8 cellular contexts compared by ENCODE assay signal in the genomic region with DNA sequence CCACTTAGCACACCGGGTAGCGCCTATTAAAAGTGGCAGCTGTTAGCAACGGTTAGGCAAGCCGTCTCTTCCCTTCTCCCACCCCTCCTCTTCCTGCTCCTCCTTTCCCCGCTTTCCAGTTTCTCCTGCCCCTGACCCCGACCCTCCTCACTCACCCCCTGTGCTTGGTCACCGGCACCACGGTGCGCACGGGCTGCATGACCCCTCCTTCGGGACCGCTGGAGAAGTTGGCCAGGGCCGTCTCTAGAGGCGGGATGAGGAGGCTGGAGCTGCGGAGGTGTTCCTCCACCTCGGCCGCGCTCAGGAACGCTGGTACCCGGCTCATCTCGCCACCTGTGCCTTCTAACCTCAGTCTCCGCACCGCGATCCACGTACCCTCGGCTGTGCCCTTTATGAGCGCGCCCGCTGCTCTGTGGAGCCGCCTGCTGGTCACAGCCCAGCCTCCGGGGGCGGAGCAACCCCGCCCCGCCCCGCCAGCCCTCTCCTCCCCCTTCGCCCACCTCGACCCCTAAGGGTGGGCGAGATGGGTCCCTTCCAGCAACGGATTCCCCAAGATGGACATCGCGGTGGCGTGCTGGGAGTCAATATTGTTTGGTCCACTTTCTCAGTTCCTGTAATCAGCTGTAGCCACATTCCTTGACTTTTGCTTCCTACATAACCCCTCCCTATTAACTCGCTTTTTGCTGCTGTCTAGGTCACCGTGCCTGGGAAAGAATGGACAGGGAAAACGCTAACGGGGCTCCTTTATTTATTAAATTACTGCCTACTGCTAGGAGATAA. TPM values are rescaled to one million over a fixed set of nuclear protein-coding genes. Genes with fewer than 3 reads are reported as not detected.
DNase-seq lines count a peak whose midpoint lies in the region; FAIRE-seq and TF ChIP-seq lines count a peak whose summit lies in the region.

A gene (minus strand): TSS at position 364 of the 780 bp plus-strand sequence. CDS start 39 bp downstream, at position 325.

- POLR2A ChIA-PET in SK-N-SH (lab: Yijun Ruan, JAX) (no interaction called here), MCF 10A (lab: Yijun Ruan, JAX) (interaction anchor here (0.6 to 1.2 kb wide), 4 partner anchors 22 to 465 kb away, joined by 3 to 5 read pairs (median 4); no protein-coding TSS in a partner anchor)

- no peaks in the 10 kb centered on the region for H3K9me3 Mint-ChIP-seq in MCF 10A (ENCODE audit: unreplicated experiment)

- H3K36me3 ChIP-seq in SK-N-SH (replicated peaks in 1 of 2; ENCODE audit: control insufficient read depth in 1 of 2, insufficient read depth in 2 of 2, low read length in 1 of 2) (no peaks in the 10 kb centered on the region), keratinocyte (ENCODE audit: control insufficient read depth in 2 of 2, extremely low read depth in 1 of 2, insufficient read depth in 2 of 2, low read length in 2 of 2) (no peaks in the 10 kb centered on the region), SJCRH30 (no peaks in the 10 kb centered on the region)

- H3K9me3 ChIP-seq in SK-N-SH (no peaks in the 10 kb centered on the region), keratinocyte (ENCODE audit: control insufficient read depth, low read depth, low read length) (no peaks in the 10 kb centered on the region), SJCRH30 (replicated peaks) (no peaks in the 10 kb centered on the region)

- H3K4me3 ChIP-seq in SK-N-SH (ENCODE audit: low read depth in 2 of 2, low read length in 1 of 2) (peak within 1 kb of the TSS; percentile 57 to 60), keratinocyte (ENCODE audit: control insufficient read depth in 2 of 3, extremely low read depth in 1 of 3, insufficient read depth in 2 of 3, low read depth in 1 of 3, low read length in 3 of 3) (peak within 1 kb of the TSS; percentile 6 to 62 (median 49)), SJCRH30 (no peak within 1 kb of the TSS)

- no peak within 1 kb of the TSS for H3K27ac Mint-ChIP-seq in MCF 10A (ENCODE audit: low read depth, unreplicated experiment)

- 5% methylated on average over 26 of the region's 46 CpGs for WGBS in SK-N-SH (ENCODE audit: low lambda C conversion rate)

- H3K36me3 Mint-ChIP-seq in MCF 10A (ENCODE audit: insufficient read depth, unreplicated experiment), result no peaks in the 10 kb centered on the region

- FAIRE-seq in HTR-8/SVneo (lab: Jason Lieb, UNC), result no peak
- no peak for FAIRE-seq in keratinocyte (lab: Jason Lieb, UNC)

- no peaks in the 10 kb centered on the region for H3K9me2 ChIP-seq in SK-N-SH

- H3F3A ChIP-seq in SK-N-SH (replicated peaks; ENCODE audit: insufficient read depth), result no peaks in the 10 kb centered on the region

- no peaks in the 10 kb centered on the region for H3K79me2 ChIP-seq in SK-N-SH (ENCODE audit: insufficient read depth)
- H3K79me2 ChIP-seq in keratinocyte (ENCODE audit: control insufficient read depth, insufficient read depth, low read length), result no peaks in the 10 kb centered on the region

- H3K4me1 ChIP-seq in SK-N-SH (ENCODE audit: control insufficient read depth in 1 of 2, insufficient read depth in 2 of 2, low read depth in 1 of 2, low read length in 1 of 2) (peaks cover 0 to 3% of the 10 kb centered on the region in 2 experiments; a peak in 1 of 4 replicates), keratinocyte (ENCODE audit: control insufficient read depth, extremely low read depth, insufficient read depth, low read length) (peaks cover 8% of the 10 kb centered on the region), SJCRH30 (no peaks in the 10 kb centered on the region)

- no peak for TF ChIP-seq EP300 in SK-N-SH (IDR thresholded peaks at IDR 0.05; ENCODE audit: borderline replicate concordance in 1 of 2, low read depth in 1 of 2, low read length in 1 of 2)

- H4K20me1 ChIP-seq in SK-N-SH (ENCODE audit: insufficient read depth) (no peaks in the 10 kb centered on the region), keratinocyte (ENCODE audit: control insufficient read depth, extremely low read depth, insufficient read depth, low read length) (no peaks in the 10 kb centered on the region)

- no TSS peak for BruUV-seq in MCF 10A (replicated peaks; lab: Mats Ljungman, UMichigan)

- peak within 1 kb of the TSS; percentile 89; the same call in 1 of the 2 replicates for H2AFZ ChIP-seq in SK-N-SH (ENCODE audit: low read depth)
- peak within 1 kb of the TSS; percentile 73 for H2AFZ ChIP-seq in keratinocyte (ENCODE audit: control insufficient read depth, low read length)

- no peaks in the 10 kb centered on the region for H3K4me1 Mint-ChIP-seq in MCF 10A (ENCODE audit: insufficient read depth, unreplicated experiment)

- peaks cover 63% of the 10 kb centered on the region for H3K27me3 Mint-ChIP-seq in MCF 10A (ENCODE audit: insufficient read depth, unreplicated experiment)

- TF ChIP-seq RAD21 in SK-N-SH (IDR thresholded peaks at IDR 0.05; ENCODE audit: low read length), result peak; percentile 56

- H3K4me3 Mint-ChIP-seq in MCF 10A (ENCODE audit: unreplicated experiment), result peak within 1 kb of the TSS; percentile 67

- intact Hi-C loops in MCF 10A (cut with micrococcal nuclease), result loop anchor here (1.0 kb wide), 2 partner anchors 90 to 122 kb away; no protein-coding TSS in a partner anchor

- H3K27ac ChIP-seq in SK-N-SH (ENCODE audit: low read depth in 2 of 2, low read length in 1 of 2) (no peak within 1 kb of the TSS), keratinocyte (ENCODE audit: control insufficient read depth, insufficient read depth, low read length) (no peak within 1 kb of the TSS), SJCRH30 (no peak within 1 kb of the TSS)

- H3K9me1 ChIP-seq in keratinocyte (ENCODE audit: control insufficient read depth, extremely low read depth, insufficient read depth, low read length), result no peaks in the 10 kb centered on the region

- CTCF ChIA-PET in SK-N-SH (lab: Yijun Ruan, JAX), result interaction anchor here (0.6 to 7.5 kb wide), 27 partner anchors 8 to 1755 kb away, joined by 3 to 71 read pairs (median 4); a partner anchor contains a TSS
- CTCF ChIA-PET in MCF 10A (lab: Yijun Ruan, JAX), result interaction anchor here (0.6 to 3.6 kb wide), 11 partner anchors 9 to 139 kb away, joined by 3 to 23 read pairs (median 4); no protein-coding TSS in a partner anchor

- H3K4me2 ChIP-seq in SK-N-SH, result peak within 1 kb of the TSS; percentile 85
- H3K4me2 ChIP-seq in keratinocyte (ENCODE audit: control insufficient read depth, extremely low read depth, insufficient read depth, low read depth, low read length), result peak within 1 kb of the TSS; percentile 77

- DNase-seq in NCI-H82 (lab: John Stamatoyannopoulos, UW), result peak; percentile 66
- DNase-seq in NCI-H82 treated with DMSO at 0.1 percent for 48 hours (lab: John Stamatoyannopoulos, UW; ENCODE audit: unreplicated experiment), result no peak
- peak; percentile 35 for DNase-seq in HTR-8/SVneo (ENCODE audit: insufficient read length, low spot score)
- DNase-seq in SK-N-SH, result peak; percentile 93
- DNase-seq in MCF 10A (ENCODE audit: unreplicated experiment), result no peak
- no peak for DNase-seq in keratinocyte (ENCODE audit: low read depth, low spot score)
- peak; percentile 68 for DNase-seq in stimulated activated CD4-positive, alpha-beta T cell treated with anti-CD3 and anti-CD28 coated beads, Interleukin-15, amount 100 ng/mL, for 24 hours
- DNase-seq in SJCRH30, result no peak

- H3K27me3 ChIP-seq in SK-N-SH (ENCODE audit: insufficient read depth), result peaks cover 20% of the 10 kb centered on the region; the same call in 1 of the 2 replicates
- H3K27me3 ChIP-seq in keratinocyte (ENCODE audit: control insufficient read depth, extremely low read depth, insufficient read depth, low read length), result peaks cover 35% of the 10 kb centered on the region
- no peaks in the 10 kb centered on the region for H3K27me3 ChIP-seq in SJCRH30

- no peak within 1 kb of the TSS for H3K9ac ChIP-seq in SK-N-SH
- no peak within 1 kb of the TSS for H3K9ac ChIP-seq in keratinocyte (ENCODE audit: control insufficient read depth, extremely low read depth, insufficient read depth, low read length)

- TF ChIP-seq CTCF in SK-N-SH (IDR thresholded peaks at IDR 0.05) (peak; percentile 78), MCF 10A (IDR thresholded peaks at IDR 0.05; ENCODE audit: unreplicated experiment) (peak; percentile 85), keratinocyte (optimal IDR thresholded peaks at IDR 0.05 in 1 of 3, IDR thresholded peaks at IDR 0.05 in 1 of 3, conservative IDR thresholded peaks at IDR 0.05 in 1 of 3; ENCODE audit: extremely low read depth in 1 of 3, insufficient read depth in 2 of 3, low read length in 3 of 3) (peak; percentile 58 to 96 (median 87))

- dilution Hi-C loops in keratinocyte (cut with MboI; ENCODE audit: extremely low pct_ligation_motif_present, low sequenced_read_pairs), result no loop called here

TF ChIP-seq in SK-N-SH, 30 proteins besides CTCF, POLR2A, EP300 and RAD21:
- TF ChIP-seq CHD2 (IDR thresholded peaks at IDR 0.05; ENCODE audit: low read length, partially characterized antibody) (no peak), SMC3 (IDR thresholded peaks at IDR 0.05; ENCODE audit: low read depth, low read length) (peak; percentile 69)

RNA-seq across cellular contexts. Expression of the gene that starts here (rescaled TPM):
- polyA plus RNA-seq in SK-N-SH (2012; rRNA removed), result 1.0 and 1.8 TPM in 2 replicates
- 0.98 and 1.7 TPM in 2 replicates for polyA plus RNA-seq in SK-N-SH (2012; cell fraction: cytosol; rRNA removed)
- 1.3 and 1.7 TPM in 2 replicates for polyA plus RNA-seq in SK-N-SH (2012; cell fraction: nucleus; rRNA removed)
- total RNA-seq in MCF 10A (2022), result 1.6 and 4.0 TPM in 2 replicates
- 0.10 to 0.18 TPM (median 0.17 TPM) in 3 replicates for polyA plus RNA-seq in keratinocyte
- 6.6 TPM for polyA plus RNA-seq in keratinocyte (2011; ENCODE audit: low read depth)
- polyA plus RNA-seq in keratinocyte (2011; cell fraction: cytosol; rRNA removed), result 0.10 and 0.19 TPM in 2 replicates
- 0.73 and 1.6 TPM in 2 replicates for polyA plus RNA-seq in keratinocyte (2011; cell fraction: nucleus; rRNA removed)
- polyA plus RNA-seq in keratinocyte (2012; ENCODE audit: low replicate concordance), result 0.16 and 2.9 TPM in 2 replicates
- polyA minus RNA-seq in keratinocyte, result 0.13 to 1.2 TPM in 2 of 3 replicates, not detected in the other
- polyA minus RNA-seq in keratinocyte (2011; cell fraction: cytosol; rRNA and poly(A)+ RNA removed), result not detected
- polyA minus RNA-seq in keratinocyte (2011; cell fraction: nucleus; rRNA and poly(A)+ RNA removed), result 1.1 and 2.3 TPM in 2 replicates
- not detected in 2 replicates for total RNA-seq in SJCRH30 (2014; rRNA removed; shearing (Covaris generic))

Comparison
In these comparisons a context has a peak if more than half of its experiments do, and no peak if none do; other contexts are left out.
1. DNase-seq: peak in NCI-H82 (single experiment), HTR-8/SVneo (single experiment), SK-N-SH (single experiment) and stimulated activated CD4-positive, alpha-beta T cell treated with anti-CD3 and anti-CD28 coated beads, Interleukin-15, amount 100 ng/mL, for 24 hours (single experiment); none in NCI-H82 treated with DMSO at 0.1 percent for 48 hours (single experiment), MCF 10A (single experiment), keratinocyte (single experiment) and SJCRH30 (0 of 2).
2. Peak in every context shown above with its lines, with median percentiles within 50 percentile points of each other: CTCF ChIP-seq.